25 cellular contexts compared by ENCODE assay signal in the genomic region with DNA sequence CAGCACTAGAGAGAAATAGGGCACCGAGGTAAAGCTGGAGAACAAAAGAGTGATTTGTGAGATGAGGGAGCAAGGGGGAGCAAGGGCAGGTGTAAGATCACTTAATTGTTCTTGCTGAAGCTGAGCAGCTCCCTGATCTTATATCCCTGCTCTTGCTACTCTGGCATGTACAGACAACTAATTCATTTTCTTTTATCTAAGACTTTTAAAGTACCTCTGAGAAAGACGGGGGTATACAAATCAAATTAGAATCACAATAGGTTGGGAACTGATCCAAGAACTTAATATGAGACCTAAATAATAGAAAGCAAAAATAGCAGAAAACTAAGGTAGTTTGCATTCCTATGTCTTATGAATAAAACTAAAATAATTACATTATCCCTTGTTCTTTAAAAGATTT.
"Had no signal": no experiment of that assay in that cellular context is flagged by ENCODE, and none has a peak within 500 bp of the region (broad histone marks: within the 10 kb centered on the region; RNA-seq: fewer than 3 reads in every experiment).

No MANE protein-coding gene starts in this region.

- DNase-seq: kidney glomerular epithelial cell; left cardiac atrium; left lung; lower lobe of right lung; mammary epithelial cell; mesenchymal stem cell; naive B cell; natural killer cell; nephron progenitor cell; ovary; right cardiac atrium; stimulated activated CD4-positive, alpha-beta T cell treated with anti-CD3 and anti-CD28 coated beads, Interleukin-12 subunit alpha, Interleukin-12 subunit beta, amount 100 ng/mL, for 4 hours; stimulated activated CD4-positive, alpha-beta T cell treated with anti-CD3 and anti-CD28 coated beads, Interleukin-15, amount 100 ng/mL, for 24 hours; stimulated activated CD4-positive, alpha-beta T cell treated with anti-CD3 and anti-CD28 coated beads, Interleukin-2, amount 100 ng/mL, for 24 hours; stimulated activated CD4-positive, alpha-beta T cell treated with anti-CD3 and anti-CD28 coated beads, Interleukin-4, amount 100 ng/mL, for 1 hour; stimulated activated naive B cell treated with anti-CD40 and anti-IgM and Interleukin-4, amounts not matched to agents 10 μg/mL and 1 μg/mL and 100 μg/mL, for 72 hours; stimulated activated naive CD8-positive, alpha-beta T cell treated with anti-CD3 and anti-CD28 coated beads, Interleukin-15, Interleukin-2, amounts not matched to agents 100 U/mL and 50 U/mL, for 24 hours; stomach; testis; thyroid gland; transverse colon; upper lobe of left lung had no signal

- H3K9me3 ChIP-seq: left lung, lower lobe of right lung, ovary, stomach, testis, thyroid gland, transverse colon, upper lobe of left lung, vagina had no signal

- H3K4me3 ChIP-seq: left lung, lower lobe of right lung, ovary, skin epidermis, stomach, testis, thyroid gland, transverse colon, upper lobe of left lung, vagina had no signal

- H3K27me3 ChIP-seq: left lung, ovary, stomach, testis, thyroid gland, transverse colon, upper lobe of left lung, vagina had no signal

- H3K4me1 ChIP-seq: left lung, lower lobe of right lung, stomach, testis, thyroid gland, transverse colon, upper lobe of left lung, vagina had no signal

- ATAC-seq: left cardiac atrium; left lung; lower lobe of right lung; natural killer cell; right cardiac atrium; sciatic nerve; stimulated activated naive B cell treated with anti-CD40 and anti-IgM and Interleukin-4, amounts not matched to agents 10 μg/mL and 1 μg/mL and 100 μg/mL, for 72 hours; stimulated activated naive CD8-positive, alpha-beta T cell treated with anti-CD3 and anti-CD28 coated beads, Interleukin-15, Interleukin-2, amounts not matched to agents 100 U/mL and 50 U/mL, for 24 hours had no signal

- H3K36me3 ChIP-seq: left lung, lower lobe of right lung, ovary, stomach, thyroid gland, transverse colon, upper lobe of left lung, vagina had no signal
